In genomic region chr4:169267070-169267469, GRCh38 we compare ENCODE assay signal across 19 cellular contexts. TPM values are rescaled to one million over a fixed set of nuclear protein-coding genes. Genes with fewer than 3 reads are reported as not detected.
DNase-seq lines count a peak whose midpoint lies in the region; ATAC-seq, FAIRE-seq and TF ChIP-seq lines count a peak whose summit lies in the region.
"Had no signal": no experiment of that assay in that cellular context is flagged by ENCODE, and none has a peak within 500 bp of the region (broad histone marks: within the 10 kb centered on the region; RNA-seq: fewer than 3 reads in every experiment).

No MANE protein-coding gene starts in this region.

- H3K4me3 Mint-ChIP-seq in activated T-helper 17 cell treated with anti-CD3 and anti-CD28 coated beads, Interleukin-2, amount 50 U/mL, for 72 hours: no peak overlapping the region
- no peak overlapping the region for H3K4me3 Mint-ChIP-seq in activated CD4-positive, alpha-beta memory T cell treated with anti-CD3 and anti-CD28 coated beads, Interleukin-2, amount 10 ng/mL, durations not matched to agents 7 days and 5 days
- H3K4me3 Mint-ChIP-seq: activated CD4-positive, alpha-beta T cell treated with anti-CD3 and anti-CD28 coated beads, Interleukin-2, amount 10 ng/mL, durations not matched to agents 7 days and 5 days; activated T-cell treated with anti-CD3 and anti-CD28 coated beads, Interleukin-2, amount 50 U/mL, for 72 hours; IgD-negative memory B cell had no signal

- H3K27me3 ChIP-seq in IMR-90 (ENCODE audit: control insufficient read depth, insufficient read depth, low read length) (no peaks in the 10 kb centered on the region), endocrine pancreas (ENCODE audit: control insufficient read depth, insufficient read depth, low read length) (no peaks in the 10 kb centered on the region), mesendoderm (ENCODE audit: insufficient read depth, low read length, poor library complexity) (no peaks in the 10 kb centered on the region)
- H3K27me3 ChIP-seq: dorsolateral prefrontal cortex had no signal

- TF ChIP-seq EP300 in A549 (IDR thresholded peaks at IDR 0.05): no peak

- TF ChIP-seq RAD21 in A549 (conservative IDR thresholded peaks at IDR 0.05 in 1 of 2, IDR thresholded peaks at IDR 0.05 in 1 of 2) (no peak), IMR-90 (IDR thresholded peaks at IDR 0.05; ENCODE audit: low read length) (no peak)

- TF ChIP-seq POLR2A in A549 (IDR thresholded peaks at IDR 0.05; ENCODE audit: low read length): no peak
- TF ChIP-seq POLR2A in IMR-90 (IDR thresholded peaks at IDR 0.05; ENCODE audit: low read depth, low read length): no peak

- TF ChIP-seq CTCF in A549 (IDR thresholded peaks at IDR 0.05): no peak
- no peak for TF ChIP-seq CTCF in IMR-90 (conservative IDR thresholded peaks at IDR 0.05; ENCODE audit: low read depth, low read length)

- H3K9me3 ChIP-seq in A549 (no peaks in the 10 kb centered on the region), IMR-90 (ENCODE audit: control insufficient read depth, insufficient read depth, low read length) (no peaks in the 10 kb centered on the region; the same call in 1 of the 2 replicates), endocrine pancreas (ENCODE audit: control insufficient read depth, low read length) (no peaks in the 10 kb centered on the region)

- peaks cover 43% of the 10 kb centered on the region for H4K20me1 ChIP-seq in IMR-90 (ENCODE audit: insufficient read depth, low read length)

- no TSS peak for BruUV-seq in IMR-90 (replicated peaks; lab: Mats Ljungman, UMichigan)

- H3K27me3 Mint-ChIP-seq in activated T-helper 17 cell treated with anti-CD3 and anti-CD28 coated beads, Interleukin-2, amount 50 U/mL, for 72 hours: peaks cover 47% of the 10 kb centered on the region
- H3K27me3 Mint-ChIP-seq in activated CD4-positive, alpha-beta memory T cell treated with anti-CD3 and anti-CD28 coated beads, Interleukin-2, amount 10 ng/mL, durations not matched to agents 7 days and 5 days: peaks cover 52% of the 10 kb centered on the region

- FAIRE-seq in A549 (lab: Jason Lieb, UNC): no peak

- in situ Hi-C loops in IMR-90 (cut with MboI; ENCODE audit: low sequenced_read_pairs): loop anchor here (10.0 kb wide), 2 partner anchors 218 to 252 kb away; partner anchors contain the start of gene CBR4

- CTCF ChIA-PET in A549 (lab: Yijun Ruan, JAX) (interaction anchor here (0.9 to 1.0 kb wide), 2 partner anchors 10 to 14 kb away, joined by 3 to 4 read pairs; no protein-coding TSS in a partner anchor), IMR-90 (lab: Yijun Ruan, JAX) (no interaction called here)
- CTCF ChIA-PET in activated CD4-positive, alpha-beta memory T cell treated with anti-CD3 and anti-CD28 coated beads, Interleukin-2, amount 10 ng/mL, durations not matched to agents 7 days and 5 days (lab: Charles Lee): no interaction called here

- DNase-seq in A549 (ENCODE audit: low read depth in 1 of 2, low spot score in 1 of 2): no peak
- no peak for DNase-seq in IMR-90
- DNase-seq in mesendoderm: peak; percentile 55
- DNase-seq in activated T-cell treated with anti-CD3 and anti-CD28 coated beads for 4 hours: no peak
- no peak for DNase-seq in activated CD4-positive, alpha-beta memory T cell treated with anti-CD3 and anti-CD28 coated beads, Interleukin-2, amount 10 ng/mL, durations not matched to agents 7 days and 5 days
- DNase-seq in stimulated activated CD4-positive, alpha-beta T cell treated with anti-CD3 and anti-CD28 coated beads, Interleukin-2, amount 100 ng/mL, for 24 hours: no peak
- DNase-seq: ACHN; activated CD4-positive, alpha-beta T cell treated with anti-CD3 and anti-CD28 coated beads, Interleukin-2, amount 10 ng/mL, durations not matched to agents 7 days and 5 days; activated T-cell treated with anti-CD3 and anti-CD28 coated beads, Interleukin-2, amount 50 U/mL, for 72 hours; DMS 273 treated with DMSO at 0.1 percent for 48 hours; dorsolateral prefrontal cortex; head of caudate nucleus; NCI-H1436 treated with DMSO at 0.1 percent for 48 hours; NCI-H524; RPMI8226; substantia nigra had no signal

- no peaks in the 10 kb centered on the region for H3K9me3 Mint-ChIP-seq in activated T-helper 17 cell treated with anti-CD3 and anti-CD28 coated beads, Interleukin-2, amount 50 U/mL, for 72 hours
- H3K9me3 Mint-ChIP-seq in activated CD4-positive, alpha-beta memory T cell treated with anti-CD3 and anti-CD28 coated beads, Interleukin-2, amount 10 ng/mL, durations not matched to agents 7 days and 5 days: no peaks in the 10 kb centered on the region
- H3K9me3 Mint-ChIP-seq: activated CD4-positive, alpha-beta T cell treated with anti-CD3 and anti-CD28 coated beads, Interleukin-2, amount 10 ng/mL, durations not matched to agents 7 days and 5 days; activated T-cell treated with anti-CD3 and anti-CD28 coated beads, Interleukin-2, amount 50 U/mL, for 72 hours; IgD-negative memory B cell had no signal

- H3K79me2 ChIP-seq in mesendoderm (ENCODE audit: control insufficient read depth, insufficient read depth, low read length): peaks cover 53% of the 10 kb centered on the region

- peak overlapping the region; percentile 96 for H3K4me3 ChIP-seq in A549
- no peak overlapping the region; the same call in 1 of the 2 replicates for H3K4me3 ChIP-seq in IMR-90 (ENCODE audit: insufficient read depth, low read depth, low read length)
- H3K4me3 ChIP-seq in endocrine pancreas (ENCODE audit: control insufficient read depth, insufficient read depth, low read length): peak overlapping the region; percentile 90
- H3K4me3 ChIP-seq in mesendoderm (ENCODE audit: low read length): no peak overlapping the region

- peaks cover 5 to 46% of the 10 kb centered on the region in 2 experiments; a peak in 2 of 4 replicates for H3K79me1 ChIP-seq in IMR-90 (ENCODE audit: low read depth in 1 of 2, low read length in 2 of 2)
- peaks cover 16% of the 10 kb centered on the region for H3K79me1 ChIP-seq in mesendoderm (ENCODE audit: low read length)

- no peak overlapping the region for H3K27ac Mint-ChIP-seq in activated T-helper 17 cell treated with anti-CD3 and anti-CD28 coated beads, Interleukin-2, amount 50 U/mL, for 72 hours
- H3K27ac Mint-ChIP-seq in activated CD4-positive, alpha-beta memory T cell treated with anti-CD3 and anti-CD28 coated beads, Interleukin-2, amount 10 ng/mL, durations not matched to agents 7 days and 5 days: no peak overlapping the region
- H3K27ac Mint-ChIP-seq: activated CD4-positive, alpha-beta T cell treated with anti-CD3 and anti-CD28 coated beads, Interleukin-2, amount 10 ng/mL, durations not matched to agents 7 days and 5 days; activated T-cell treated with anti-CD3 and anti-CD28 coated beads, Interleukin-2, amount 50 U/mL, for 72 hours; IgD-negative memory B cell had no signal

- H3K4me1 Mint-ChIP-seq in activated T-helper 17 cell treated with anti-CD3 and anti-CD28 coated beads, Interleukin-2, amount 50 U/mL, for 72 hours: no peaks in the 10 kb centered on the region
- H3K4me1 Mint-ChIP-seq in activated CD4-positive, alpha-beta memory T cell treated with anti-CD3 and anti-CD28 coated beads, Interleukin-2, amount 10 ng/mL, durations not matched to agents 7 days and 5 days: peaks cover 8% of the 10 kb centered on the region

- H2BK15ac ChIP-seq in IMR-90 (ENCODE audit: low read depth, low read length) (no peak overlapping the region), mesendoderm (replicated peaks; ENCODE audit: low read depth) (no peak overlapping the region)

- H2BK5ac ChIP-seq in IMR-90 (ENCODE audit: low read depth, low read length, poor library complexity, severe bottlenecking) (peak overlapping the region; percentile 55), mesendoderm (ENCODE audit: low read length) (no peak overlapping the region)

- 0 out of 2 replicates have a peak overlapping the region, but pooled peaks have one; percentile 29 for H3K14ac ChIP-seq in IMR-90 (replicated peaks; ENCODE audit: low read depth, low read length)

- H4K5ac ChIP-seq in IMR-90 (ENCODE audit: low read depth, low read length) (no peak overlapping the region), mesendoderm (ENCODE audit: low read length) (no peak overlapping the region)

- H4K8ac ChIP-seq in IMR-90 (ENCODE audit: low read depth in 2 of 2, low read length in 2 of 2) (no peak overlapping the region), mesendoderm (ENCODE audit: low read depth, low read length) (no peak overlapping the region)

- H4K91ac ChIP-seq in IMR-90 (ENCODE audit: insufficient read depth, low read depth, low read length): 0 out of 2 replicates have a peak overlapping the region, but pooled peaks have one; percentile 0

- ATAC-seq in A549 (no peak), IMR-90 (ENCODE audit: low read depth) (no peak)
- no peak for ATAC-seq in activated T-helper 17 cell treated with anti-CD3 and anti-CD28 coated beads, Interleukin-2, amount 50 U/mL, for 72 hours (replicated peaks)
- ATAC-seq: activated T-cell treated with anti-CD3 and anti-CD28 coated beads, Interleukin-2, amount 50 U/mL, for 72 hours had no signal

- POLR2A ChIA-PET in A549 (lab: Yijun Ruan, JAX) (no interaction called here), IMR-90 (lab: Charles Lee; ENCODE audit: unreplicated experiment) (no interaction called here)
- POLR2A ChIA-PET in activated CD4-positive, alpha-beta memory T cell treated with anti-CD3 and anti-CD28 coated beads, Interleukin-2, amount 10 ng/mL, durations not matched to agents 7 days and 5 days (lab: Charles Lee): no interaction called here

- no peaks in the 10 kb centered on the region for H3K36me3 Mint-ChIP-seq in activated T-helper 17 cell treated with anti-CD3 and anti-CD28 coated beads, Interleukin-2, amount 50 U/mL, for 72 hours (ENCODE audit: low read depth)
- H3K36me3 Mint-ChIP-seq in activated CD4-positive, alpha-beta memory T cell treated with anti-CD3 and anti-CD28 coated beads, Interleukin-2, amount 10 ng/mL, durations not matched to agents 7 days and 5 days (ENCODE audit: low read depth): no peaks in the 10 kb centered on the region

- H3K36me3 ChIP-seq in IMR-90 (ENCODE audit: control insufficient read depth, insufficient read depth, low read length): peaks cover 15% of the 10 kb centered on the region
- no peaks in the 10 kb centered on the region for H3K36me3 ChIP-seq in endocrine pancreas (ENCODE audit: control insufficient read depth, insufficient read depth, low read length)
- H3K36me3 ChIP-seq in mesendoderm (ENCODE audit: control insufficient read depth, insufficient read depth, low read length): no peaks in the 10 kb centered on the region

- no peak overlapping the region for H3K18ac ChIP-seq in IMR-90 (ENCODE audit: low read depth, low read length)
- H3K18ac ChIP-seq in mesendoderm (ENCODE audit: low read length): no peak overlapping the region

- H2AFZ ChIP-seq in IMR-90 (replicated peaks; ENCODE audit: low read length, poor library complexity): no peak overlapping the region

- H3K4me1 ChIP-seq in A549: peaks cover 33% of the 10 kb centered on the region
- H3K4me1 ChIP-seq in IMR-90 (ENCODE audit: control insufficient read depth, insufficient read depth, low read length): peaks cover 8% of the 10 kb centered on the region
- peaks cover 8% of the 10 kb centered on the region for H3K4me1 ChIP-seq in endocrine pancreas (ENCODE audit: control insufficient read depth, insufficient read depth, low read length)
- H3K4me1 ChIP-seq in mesendoderm (ENCODE audit: control insufficient read depth, low read depth, low read length): peaks cover 11% of the 10 kb centered on the region

- H3K9ac ChIP-seq in IMR-90 (ENCODE audit: low read depth, low read length): peak overlapping the region; percentile 10; the same call in 1 of the 2 replicates
- H3K9ac ChIP-seq in endocrine pancreas (ENCODE audit: control insufficient read depth, insufficient read depth, low read length): no peak overlapping the region
- no peak overlapping the region for H3K9ac ChIP-seq in mesendoderm (ENCODE audit: low read length)

- no peak overlapping the region; the same call in 1 of the 2 replicates for H3K4ac ChIP-seq in IMR-90 (ENCODE audit: low read depth, low read length)
- H3K4ac ChIP-seq in mesendoderm (ENCODE audit: low read depth, low read length): no peak overlapping the region

- no peak overlapping the region for H2AK9ac ChIP-seq in IMR-90 (replicated peaks; ENCODE audit: low read depth, low read length, poor library complexity)

- H3K9me1 ChIP-seq in IMR-90 (ENCODE audit: insufficient read depth, low read length): peaks cover 23% of the 10 kb centered on the region

- WGBS in A549 (ENCODE audit: missing lambda C conversion rate): 0% methylated on average over 1 of the region's 1 CpG
- no CpG with 5 or more reads among the region's 1 CpG for WGBS in IMR-90 (ENCODE audit: extremely low coverage in 2 of 2, insufficient read length in 1 of 2), 2 experiments
- WGBS in mesendoderm (ENCODE audit: extremely low coverage, insufficient coverage, low lambda C conversion rate): no CpG with 5 or more reads among the region's 1 CpG

- dilution Hi-C loops in IMR-90 (cut with HindIII; ENCODE audit: low sequenced_read_pairs, unreplicated experiment): no loop called here

- no peak overlapping the region for H2BK20ac ChIP-seq in IMR-90 (ENCODE audit: low read depth, low read length)

- H2BK120ac ChIP-seq in IMR-90 (ENCODE audit: low read depth, low read length) (no peak overlapping the region), mesendoderm (ENCODE audit: low read depth, low read length) (no peak overlapping the region)

- H2AK5ac ChIP-seq in IMR-90 (ENCODE audit: low read depth, low read length) (no peak overlapping the region), mesendoderm (ENCODE audit: low read length) (no peak overlapping the region)

- H3K27ac ChIP-seq in A549: peak overlapping the region; percentile 77 to 96; a peak in 5 of 6 replicates
- no peak overlapping the region for H3K27ac ChIP-seq in IMR-90 (ENCODE audit: insufficient read depth, low read length)
- H3K27ac ChIP-seq in mesendoderm (ENCODE audit: low read depth, low read length): no peak overlapping the region
- H3K27ac ChIP-seq: dorsolateral prefrontal cortex had no signal

- peak overlapping the region; percentile 78 for H3K4me2 ChIP-seq in A549
- H3K4me2 ChIP-seq in IMR-90 (ENCODE audit: low read depth, low read length): peak overlapping the region; percentile 78
- H3K4me2 ChIP-seq in mesendoderm (ENCODE audit: low read length): no peak overlapping the region

- intact Hi-C loops in IMR-90 (cut with micrococcal nuclease): loop anchor here (5.0 to 10.0 kb wide), 2 partner anchors 115 to 1082 kb away; no protein-coding TSS in a partner anchor

- no peak overlapping the region for H3K56ac ChIP-seq in IMR-90 (ENCODE audit: extremely low read depth, insufficient read depth, low read length)
- peak overlapping the region; percentile 57 for H3K56ac ChIP-seq in mesendoderm (ENCODE audit: low read length)

- H3K23ac ChIP-seq in IMR-90 (ENCODE audit: low read depth, low read length): peak overlapping the region; percentile 73; the same call in 1 of the 2 replicates
- H3K23ac ChIP-seq in mesendoderm (ENCODE audit: low read length): no peak overlapping the region

RNA-seq across cellular contexts. Expression of gene SH3RF1, which starts 3.7 kb away (rescaled TPM):
- 13.8 and 15.1 TPM in 2 replicates for polyA plus RNA-seq in A549 (2011; rRNA removed)
- 6.7 and 9.2 TPM in 2 replicates for polyA plus RNA-seq in A549 (2012; cell fraction: cytosol; rRNA removed)
- 15.2 and 21.1 TPM in 2 replicates for polyA plus RNA-seq in A549 (2012; cell fraction: nucleus; rRNA removed)
- 7.4 to 8.2 TPM (median 8.0 TPM) in 3 replicates for polyA plus RNA-seq in A549 (2017; fragmentation: RNase III; extraction: RNeasy Plus Mini Kit Qiagen cat#74134 plus additional on column Dnase treatment)
- 48.6 and 62.1 TPM in 2 replicates for polyA minus RNA-seq in A549 (2011; rRNA and poly(A)+ RNA removed)
- total RNA-seq in IMR-90 (2012; rRNA removed): 29.8 and 30.0 TPM in 2 replicates
- polyA plus RNA-seq in IMR-90 (2012; rRNA removed): 22.0 and 23.1 TPM in 2 replicates
- 12.1 and 19.9 TPM in 2 replicates for polyA plus RNA-seq in IMR-90 (2012; cell fraction: cytosol; rRNA removed)
- polyA plus RNA-seq in IMR-90 (2012; cell fraction: nucleus; rRNA removed; ENCODE audit: low replicate concordance): 27.7 and 38.4 TPM in 2 replicates
- 10.7 TPM for polyA plus RNA-seq in mesendoderm (2013, experiment 1 of 2)
- polyA plus RNA-seq in mesendoderm (2013, experiment 2 of 2): 10.5 TPM
- total RNA-seq in activated T-helper 17 cell treated with anti-CD3 and anti-CD28 coated beads, Interleukin-2, amount 50 U/mL, for 72 hours: 1 to 10 TPM in 1 of 2 donors, under 1 TPM in 1; 0.26 to 1.4 TPM
- total RNA-seq in activated CD4-positive, alpha-beta memory T cell treated with anti-CD3 and anti-CD28 coated beads, Interleukin-2, amount 10 ng/mL, durations not matched to agents 7 days and 5 days: under 1 TPM in 1 of 2 experiments, not detected in 1; 0.23 TPM

Comparison
In these comparisons a context has a peak if more than half of its experiments do, and no peak if none do; other contexts are left out.
1. H3K27ac ChIP-seq: peak in A549 (2 of 2); none in IMR-90 (single experiment) and mesendoderm (single experiment).
2. H3K4me3 ChIP-seq: peak in A549 (single experiment) and endocrine pancreas (single experiment); none in IMR-90 (single experiment) and mesendoderm (single experiment).
3. RNA of gene SH3RF1, which starts 3.7 kb away (total RNA-seq): 29.8 to 30.0 TPM in IMR-90; 0.26 to 1.4 TPM in activated T-helper 17 cell treated with anti-CD3 and anti-CD28 coated beads, Interleukin-2, amount 50 U/mL, for 72 hours and 0.23 TPM in activated CD4-positive, alpha-beta memory T cell treated with anti-CD3 and anti-CD28 coated beads, Interleukin-2, amount 10 ng/mL, durations not matched to agents 7 days and 5 days; every median in the first group is over 10 times any median in the second.